ENCODE assay signal across 21 cellular contexts in genomic region chr6:147852772-147853171, GRCh38.
"Had no signal": no experiment of that assay in that cellular context is flagged by ENCODE, and none has a peak within 500 bp of the region (broad histone marks: within the 10 kb centered on the region; RNA-seq: fewer than 3 reads in every experiment).

No MANE protein-coding gene starts in this region.

- H3K36me3 ChIP-seq: gastroesophageal sphincter, heart left ventricle, left lung, sigmoid colon had no signal

- ATAC-seq: activated CD8-positive, alpha-beta memory T cell treated with anti-CD3 and anti-CD28 coated beads, Interleukin-2, amount 10 ng/mL, durations not matched to agents 7 days and 5 days; gastroesophageal sphincter; heart left ventricle; left lung; natural killer cell treated with Interleukin-12 subunit alpha and Interleukin-12 subunit beta and Interleukin-15 and Interleukin-18, amount 100 ng/mL, for 72 hours; stimulated activated memory B cell treated with anti-CD40 and anti-IgM and Interleukin-4, amounts not matched to agents 10 μg/mL and 1 μg/mL and 100 μg/mL, for 72 hours; WTC11 had no signal

- H3K27me3 ChIP-seq: dorsolateral prefrontal cortex, gastroesophageal sphincter, heart left ventricle, left lung, sigmoid colon, testis had no signal

- H3K4me3 Mint-ChIP-seq: activated CD4-positive, alpha-beta memory T cell treated with anti-CD3 and anti-CD28 coated beads for 36 hours; activated CD8-positive, alpha-beta memory T cell treated with anti-CD3 and anti-CD28 coated beads, Interleukin-2, amount 10 ng/mL, durations not matched to agents 7 days and 5 days; activated naive CD8-positive, alpha-beta T cell treated with anti-CD3 and anti-CD28 coated beads, Interleukin-2, amount 10 ng/mL, durations not matched to agents 7 days and 5 days; mesothelial cell of epicardium; natural killer cell treated with Interleukin-12 subunit alpha and Interleukin-12 subunit beta and Interleukin-15 and Interleukin-18, amount 100 ng/mL, for 72 hours; stimulated activated memory B cell treated with anti-CD40 and anti-IgM and Interleukin-4, amounts not matched to agents 10 μg/mL and 1 μg/mL and 100 μg/mL, for 72 hours; T-helper 2 cell treated with Interferon-gamma antibody and Interleukin-4, amounts not matched to agents 5 μg/mL and 100 μg/mL, for 36 hours; type B pancreatic cell; WTC11 had no signal

- H3K4me1 Mint-ChIP-seq: activated CD8-positive, alpha-beta memory T cell treated with anti-CD3 and anti-CD28 coated beads, Interleukin-2, amount 10 ng/mL, durations not matched to agents 7 days and 5 days; activated naive CD8-positive, alpha-beta T cell treated with anti-CD3 and anti-CD28 coated beads, Interleukin-2, amount 10 ng/mL, durations not matched to agents 7 days and 5 days; stimulated activated memory B cell treated with anti-CD40 and anti-IgM and Interleukin-4, amounts not matched to agents 10 μg/mL and 1 μg/mL and 100 μg/mL, for 72 hours had no signal

- H3K9me3 Mint-ChIP-seq: activated CD4-positive, alpha-beta memory T cell treated with anti-CD3 and anti-CD28 coated beads for 36 hours; activated naive CD8-positive, alpha-beta T cell treated with anti-CD3 and anti-CD28 coated beads, Interleukin-2, amount 10 ng/mL, durations not matched to agents 7 days and 5 days; mesothelial cell of epicardium; natural killer cell treated with Interleukin-12 subunit alpha and Interleukin-12 subunit beta and Interleukin-15 and Interleukin-18, amount 100 ng/mL, for 72 hours; stimulated activated memory B cell treated with anti-CD40 and anti-IgM and Interleukin-4, amounts not matched to agents 10 μg/mL and 1 μg/mL and 100 μg/mL, for 72 hours; T-helper 2 cell treated with Interferon-gamma antibody and Interleukin-4, amounts not matched to agents 5 μg/mL and 100 μg/mL, for 36 hours; type B pancreatic cell; WTC11 had no signal

- DNase-seq: activated CD4-positive, alpha-beta memory T cell treated with anti-CD3 and anti-CD28 coated beads for 36 hours; activated CD4-positive, alpha-beta T cell treated with anti-CD3 and anti-CD28 coated beads for 4 hours; activated CD8-positive, alpha-beta memory T cell treated with anti-CD3 and anti-CD28 coated beads, Interleukin-2, amount 10 ng/mL, durations not matched to agents 7 days and 5 days; activated naive CD4-positive, alpha-beta T cell; activated naive CD8-positive, alpha-beta T cell treated with anti-CD3 and anti-CD28 coated beads, Interleukin-2, amount 10 ng/mL, durations not matched to agents 7 days and 5 days; amygdala; dorsolateral prefrontal cortex; heart left ventricle; left lung; nucleus accumbens; sigmoid colon; stimulated activated CD4-positive, alpha-beta T cell treated with anti-CD3 and anti-CD28 coated beads, Interleukin-4, amount 100 ng/mL, for 24 hours; testis had no signal

- H3K27me3 Mint-ChIP-seq: activated CD4-positive, alpha-beta memory T cell treated with anti-CD3 and anti-CD28 coated beads for 36 hours; activated CD8-positive, alpha-beta memory T cell treated with anti-CD3 and anti-CD28 coated beads, Interleukin-2, amount 10 ng/mL, durations not matched to agents 7 days and 5 days; activated naive CD8-positive, alpha-beta T cell treated with anti-CD3 and anti-CD28 coated beads, Interleukin-2, amount 10 ng/mL, durations not matched to agents 7 days and 5 days; natural killer cell treated with Interleukin-12 subunit alpha and Interleukin-12 subunit beta and Interleukin-15 and Interleukin-18, amount 100 ng/mL, for 72 hours; stimulated activated memory B cell treated with anti-CD40 and anti-IgM and Interleukin-4, amounts not matched to agents 10 μg/mL and 1 μg/mL and 100 μg/mL, for 72 hours; type B pancreatic cell had no signal

- H3K36me3 Mint-ChIP-seq: activated CD4-positive, alpha-beta memory T cell treated with anti-CD3 and anti-CD28 coated beads for 36 hours; activated CD8-positive, alpha-beta memory T cell treated with anti-CD3 and anti-CD28 coated beads, Interleukin-2, amount 10 ng/mL, durations not matched to agents 7 days and 5 days; activated naive CD8-positive, alpha-beta T cell treated with anti-CD3 and anti-CD28 coated beads, Interleukin-2, amount 10 ng/mL, durations not matched to agents 7 days and 5 days; mesothelial cell of epicardium; natural killer cell treated with Interleukin-12 subunit alpha and Interleukin-12 subunit beta and Interleukin-15 and Interleukin-18, amount 100 ng/mL, for 72 hours; stimulated activated memory B cell treated with anti-CD40 and anti-IgM and Interleukin-4, amounts not matched to agents 10 μg/mL and 1 μg/mL and 100 μg/mL, for 72 hours; type B pancreatic cell; WTC11 had no signal

- H3K9me3 ChIP-seq: gastroesophageal sphincter, heart left ventricle, left lung, sigmoid colon, testis had no signal

- H3K4me3 ChIP-seq: dorsolateral prefrontal cortex, gastroesophageal sphincter, heart left ventricle, left lung, sigmoid colon, testis had no signal

- H3K27ac ChIP-seq: dorsolateral prefrontal cortex, epithelial cell of prostate, gastroesophageal sphincter, heart left ventricle, left lung, sigmoid colon, testis had no signal

- H3K27ac Mint-ChIP-seq: activated CD4-positive, alpha-beta memory T cell treated with anti-CD3 and anti-CD28 coated beads for 36 hours; activated CD8-positive, alpha-beta memory T cell treated with anti-CD3 and anti-CD28 coated beads, Interleukin-2, amount 10 ng/mL, durations not matched to agents 7 days and 5 days; activated naive CD8-positive, alpha-beta T cell treated with anti-CD3 and anti-CD28 coated beads, Interleukin-2, amount 10 ng/mL, durations not matched to agents 7 days and 5 days; mesothelial cell of epicardium; natural killer cell treated with Interleukin-12 subunit alpha and Interleukin-12 subunit beta and Interleukin-15 and Interleukin-18, amount 100 ng/mL, for 72 hours; stimulated activated memory B cell treated with anti-CD40 and anti-IgM and Interleukin-4, amounts not matched to agents 10 μg/mL and 1 μg/mL and 100 μg/mL, for 72 hours; T-helper 2 cell treated with Interferon-gamma antibody and Interleukin-4, amounts not matched to agents 5 μg/mL and 100 μg/mL, for 36 hours; type B pancreatic cell; WTC11 had no signal

- H3K4me1 ChIP-seq: gastroesophageal sphincter, heart left ventricle, left lung, sigmoid colon, testis had no signal
